ENCODE assay signal across 9 cellular contexts in genomic region chr5:150197476-150197875, GRCh38. TPM values are rescaled to one million over a fixed set of nuclear protein-coding genes. Genes with fewer than 3 reads are reported as not detected.
"Had no signal": no experiment of that assay in that cellular context is flagged by ENCODE, and none has a peak within 500 bp of the region (broad histone marks: within the 10 kb centered on the region; RNA-seq: fewer than 3 reads in every experiment).

No MANE protein-coding gene starts in this region.

- ATAC-seq: HepG2 had no signal

- H3K27ac Mint-ChIP-seq: IgD-negative memory B cell had no signal

- H3K27ac ChIP-seq: HL-60, KMS-11 had no signal

- H3K36me3 Mint-ChIP-seq: IgD-negative memory B cell had no signal

- H3K4me3 Mint-ChIP-seq: IgD-negative memory B cell had no signal

- H3K9ac ChIP-seq: KMS-11 had no signal

- DNase-seq: IMR-90, KBM-7, KG1 had no signal

- H3K4me1 Mint-ChIP-seq: IgD-negative memory B cell had no signal

- H3K4me2 ChIP-seq: KMS-11 had no signal

- FAIRE-seq: HepG2, HTR-8/SVneo had no signal

RNA-seq across cellular contexts. Expression of gene SLC6A7, which starts 7.6 kb away (rescaled TPM):
- total RNA-seq: HepG2, HT1080 had no signal
- polyA plus RNA-seq: HepG2, IgD-negative memory B cell, IMR-90 had no signal

RNA-seq across cellular contexts. Expression of gene CDX1, which starts 30.9 kb away (rescaled TPM):
- total RNA-seq: HepG2, HT1080 had no signal
- polyA plus RNA-seq: HepG2, IgD-negative memory B cell had no signal
